ENCODE assay signal across 8 cellular contexts in genomic region chr9:127449332-127449966, GRCh38. TPM values are rescaled to one million over a fixed set of nuclear protein-coding genes. Genes with fewer than 3 reads are reported as not detected.
A peak's percentile ranks its signal among the peaks of the same experiment; 100 is the strongest.
DNase-seq lines count a peak whose midpoint lies in the region; ATAC-seq and TF ChIP-seq lines count a peak whose summit lies in the region.

No MANE protein-coding gene starts in this region.

- H3K27me3 Mint-ChIP-seq in GM23338 (ENCODE audit: insufficient read depth, low read depth, poor library complexity), result peaks cover 45% of the 10 kb centered on the region

- H3K36me3 ChIP-seq in GM23338 (ENCODE audit: insufficient read depth), result peaks cover 59% of the 10 kb centered on the region
- H3K36me3 ChIP-seq in SU-DHL-6 (ENCODE audit: low read length), result peaks cover 38% of the 10 kb centered on the region
- peaks cover 35% of the 10 kb centered on the region for H3K36me3 ChIP-seq in fibroblast of lung (ENCODE audit: control insufficient read depth, insufficient read depth, low read length)

- H3K27me3 ChIP-seq in GM23338 (ENCODE audit: insufficient read depth) (no peaks in the 10 kb centered on the region), SU-DHL-6 (ENCODE audit: low read length) (no peaks in the 10 kb centered on the region), fibroblast of lung (ENCODE audit: control insufficient read depth, insufficient read depth, low read length) (no peaks in the 10 kb centered on the region)

- H3K4me3 ChIP-seq in GM23338 (peak overlapping the region; percentile 100), SU-DHL-6 (ENCODE audit: insufficient read depth, low read length, poor library complexity, severe bottlenecking) (peak overlapping the region; percentile 63), fibroblast of lung (replicated peaks in 1 of 4; ENCODE audit: control extremely low read depth in 1 of 4, insufficient read depth in 1 of 4, low read depth in 3 of 4, low read length in 4 of 4) (peak overlapping the region; percentile 62 to 94 (median 92)), skeletal muscle cell (ENCODE audit: low read depth, low read length) (peak overlapping the region; percentile 92)

- TF ChIP-seq CTCF in GM23338 (conservative IDR thresholded peaks at IDR 0.05; ENCODE audit: low read depth in 2 of 2) (no peak), SU-DHL-6 (IDR thresholded peaks at IDR 0.05; ENCODE audit: insufficient read depth, low read length, poor library complexity, severe bottlenecking) (no peak), fibroblast of lung (conservative IDR thresholded peaks at IDR 0.05 in 1 of 2, IDR thresholded peaks at IDR 0.05 in 1 of 2; ENCODE audit: low read depth in 1 of 2, low read length in 2 of 2) (no peak)

- H4K20me1 ChIP-seq in GM23338 (replicated peaks; ENCODE audit: insufficient read depth) (peaks cover 41% of the 10 kb centered on the region), SU-DHL-6 (ENCODE audit: low read depth, low read length) (peaks cover 11% of the 10 kb centered on the region; the same call in 1 of the 2 replicates), fibroblast of lung (ENCODE audit: control insufficient read depth, extremely low read depth, insufficient read depth, low read length) (peaks cover 3% of the 10 kb centered on the region)

- H3K9me2 ChIP-seq in GM23338 (ENCODE audit: insufficient read depth) (no peaks in the 10 kb centered on the region), SU-DHL-6 (replicated peaks; ENCODE audit: insufficient read depth, low read length) (no peaks in the 10 kb centered on the region)

- ATAC-seq in GM23338 (no peak), GM21529 (IDR thresholded peaks at IDR 0.05; ENCODE audit: unreplicated experiment) (no peak)

- peaks cover 73% of the 10 kb centered on the region for H3K36me3 Mint-ChIP-seq in GM23338 (ENCODE audit: low read depth)

- peak overlapping the region; percentile 99 for H3K27ac Mint-ChIP-seq in GM23338

- H3K4me1 ChIP-seq in GM23338 (ENCODE audit: insufficient read depth) (peaks cover 17% of the 10 kb centered on the region), fibroblast of lung (ENCODE audit: control insufficient read depth, extremely low read depth, insufficient read depth, low read length) (peaks cover 2% of the 10 kb centered on the region)

- no peak overlapping the region for H2AFZ ChIP-seq in GM23338
- no peak overlapping the region for H2AFZ ChIP-seq in SU-DHL-6 (ENCODE audit: low read depth, low read length, severe bottlenecking)
- no peak overlapping the region for H2AFZ ChIP-seq in fibroblast of lung (ENCODE audit: low read length)

- H3K4me2 ChIP-seq in GM23338 (peak overlapping the region; percentile 100), SU-DHL-6 (ENCODE audit: low read depth, low read length, poor library complexity, severe bottlenecking) (peak overlapping the region; percentile 79), fibroblast of lung (ENCODE audit: extremely low read depth, insufficient read depth, low read length) (peak overlapping the region; percentile 99)

- peaks cover 70% of the 10 kb centered on the region for H3F3A ChIP-seq in GM23338 (replicated peaks; ENCODE audit: low read depth)
- H3F3A ChIP-seq in SU-DHL-6 (ENCODE audit: insufficient read depth), result peaks cover 64% of the 10 kb centered on the region

- H3K9me3 Mint-ChIP-seq in GM23338, result peaks cover 17% of the 10 kb centered on the region

- H3K79me2 ChIP-seq in GM23338 (replicated peaks; ENCODE audit: insufficient read depth) (peaks cover 48% of the 10 kb centered on the region), SU-DHL-6 (ENCODE audit: insufficient read depth, low read length) (peaks cover 25% of the 10 kb centered on the region), fibroblast of lung (ENCODE audit: control insufficient read depth, insufficient read depth, low read length) (peaks cover 32% of the 10 kb centered on the region)

- peak overlapping the region; percentile 99 for H3K4me3 Mint-ChIP-seq in GM23338

- H3K9ac ChIP-seq in SU-DHL-6 (ENCODE audit: low read length) (peak overlapping the region; percentile 97), fibroblast of lung (ENCODE audit: insufficient read depth, low read length) (peak overlapping the region; percentile 29)

- H3K27ac ChIP-seq in GM23338 (ENCODE audit: low read depth) (peak overlapping the region; percentile 98), SU-DHL-6 (ENCODE audit: low read depth, low read length) (peak overlapping the region; percentile 91), fibroblast of lung (ENCODE audit: insufficient read depth, low read length) (peak overlapping the region; percentile 92)

- peaks cover 21% of the 10 kb centered on the region for H3K4me1 Mint-ChIP-seq in GM23338

- no peak for DNase-seq in GM23338 (ENCODE audit: low spot score)
- peak in 1 of 2 donors; percentile 18 for DNase-seq in fibroblast of lung (ENCODE audit: low read depth in 2 of 2)
- DNase-seq in skeletal muscle cell (ENCODE audit: low read depth), result no peak
- DNase-seq in stimulated activated CD8-positive, alpha-beta memory T cell treated with anti-CD3 and anti-CD28 coated beads, Interleukin-4, amount 100 ng/mL, for 48 hours, result no peak
- no peak for DNase-seq in putamen (ENCODE audit: low spot score)
- no peak for DNase-seq in amniotic stem cell (lab: John Stamatoyannopoulos, UW)

- H3K9me3 ChIP-seq in SU-DHL-6 (ENCODE audit: insufficient read depth, low read length) (no peaks in the 10 kb centered on the region), fibroblast of lung (ENCODE audit: control insufficient read depth, insufficient read depth, low read depth, low read length) (peaks cover 2% of the 10 kb centered on the region)

TF ChIP-seq in GM23338, 12 proteins besides CTCF, POLR2A, EP300 and RAD21:
- TF ChIP-seq CREB1 (CRISPR knock-in tag; IDR thresholded peaks at IDR 0.05; ENCODE audit: low read depth) (no peak), POLR2AphosphoS5 (IDR thresholded peaks at IDR 0.05; ENCODE audit: low read depth) (peak; percentile 64), EZH2 (IDR thresholded peaks at IDR 0.05; ENCODE audit: low read depth, unreplicated experiment) (no peak)

RNA-seq across cellular contexts. Expression of gene RPL12, which starts 1.8 kb away (rescaled TPM):
- 1,947 and 2,596 TPM in 2 replicates for total RNA-seq in GM23338 (2014; rRNA removed; shearing (Covaris generic))
- polyA plus RNA-seq in GM23338 (2016; fragmentation: Nextera tagmentation; extraction: Ambion mirVana) (2,121 and 2,369 TPM in 2 replicates), fibroblast of lung (1,726 and 1,973 TPM in 2 replicates)
- 1,387 and 1,751 TPM in 2 replicates for total RNA-seq in fibroblast of lung
- polyA plus RNA-seq in fibroblast of lung (2012), result 1,989 and 2,401 TPM in 2 replicates
- polyA minus RNA-seq in fibroblast of lung (ENCODE audit: low replicate concordance), result 418 and 420 TPM in 2 replicates

RNA-seq across cellular contexts. Expression of gene LRSAM1, which starts 1.9 kb away (rescaled TPM):
- total RNA-seq in GM23338 (2014; rRNA removed; shearing (Covaris generic)), result 16.9 and 21.9 TPM in 2 replicates
- 12.8 and 16.1 TPM in 2 replicates for polyA plus RNA-seq in GM23338 (2016; fragmentation: Nextera tagmentation; extraction: Ambion mirVana)
- total RNA-seq in fibroblast of lung, result 10.0 and 18.0 TPM in 2 replicates
- polyA plus RNA-seq in fibroblast of lung, result 6.8 and 8.6 TPM in 2 replicates
- 9.2 and 11.3 TPM in 2 replicates for polyA plus RNA-seq in fibroblast of lung (2012)
- 11.9 and 12.2 TPM in 2 replicates for polyA minus RNA-seq in fibroblast of lung (ENCODE audit: low replicate concordance)

RNA-seq across cellular contexts. Expression of gene ZNF79, which starts 25.3 kb away (rescaled TPM):
- 5.8 and 6.3 TPM in 2 replicates for total RNA-seq in GM23338 (2014; rRNA removed; shearing (Covaris generic))
- polyA plus RNA-seq in GM23338 (2016; fragmentation: Nextera tagmentation; extraction: Ambion mirVana), result 2.2 and 2.9 TPM in 2 replicates
- 12.6 and 15.0 TPM in 2 replicates for total RNA-seq in fibroblast of lung
- polyA plus RNA-seq in fibroblast of lung, result 4.9 and 5.3 TPM in 2 replicates
- polyA plus RNA-seq in fibroblast of lung (2012), result 4.0 and 4.5 TPM in 2 replicates
- polyA minus RNA-seq in fibroblast of lung (ENCODE audit: low replicate concordance), result 4.9 and 10.7 TPM in 2 replicates

RNA-seq across cellular contexts. Expression of gene SLC2A8, which starts 52.5 kb away (rescaled TPM):
- total RNA-seq in GM23338 (2014; rRNA removed; shearing (Covaris generic)), result 28.9 and 34.1 TPM in 2 replicates
- polyA plus RNA-seq in GM23338 (2016; fragmentation: Nextera tagmentation; extraction: Ambion mirVana) (16.3 and 18.9 TPM in 2 replicates), fibroblast of lung (4.6 and 6.3 TPM in 2 replicates)
- total RNA-seq in fibroblast of lung, result 7.2 and 11.4 TPM in 2 replicates
- 6.1 and 10.7 TPM in 2 replicates for polyA plus RNA-seq in fibroblast of lung (2012)
- 5.9 and 12.2 TPM in 2 replicates for polyA minus RNA-seq in fibroblast of lung (ENCODE audit: low replicate concordance)
